ENCODE assay signal across 9 cellular contexts in the genomic region with DNA sequence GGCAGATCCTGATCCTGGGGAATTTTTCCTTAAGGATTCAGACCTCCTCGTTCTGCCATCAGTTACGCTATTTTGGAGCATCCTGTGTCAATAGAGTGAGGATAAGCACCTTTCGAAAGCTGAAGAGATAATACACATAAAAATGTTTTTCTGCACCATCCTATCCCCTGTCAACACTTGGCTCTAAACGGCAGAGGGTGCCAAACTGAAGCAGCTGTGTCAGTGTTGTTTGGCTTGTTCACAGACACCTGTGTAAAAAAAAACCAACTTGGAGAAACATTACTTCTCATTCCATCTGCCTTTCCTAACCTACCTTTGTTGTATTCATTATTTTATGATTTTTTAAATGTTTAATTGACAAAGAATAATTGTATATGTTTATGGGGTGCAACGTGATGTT.
DNase-seq lines count a peak whose midpoint lies in the region; ATAC-seq and TF ChIP-seq lines count a peak whose summit lies in the region.
"Had no signal": no experiment of that assay in that cellular context is flagged by ENCODE, and none has a peak within 500 bp of the region (broad histone marks: within the 10 kb centered on the region; RNA-seq: fewer than 3 reads in every experiment).

No MANE protein-coding gene starts in this region.

- H3K4me3 ChIP-seq in astrocyte of the cerebellum (ENCODE audit: low read depth, low read length): no peak overlapping the region
- H3K4me3 ChIP-seq: prostate gland had no signal

- CTCF ChIA-PET in activated CD4-positive, alpha-beta memory T cell treated with anti-CD3 and anti-CD28 coated beads, Interleukin-2, amount 10 ng/mL, durations not matched to agents 7 days and 5 days (lab: Charles Lee): no interaction called here

- H3K36me3 Mint-ChIP-seq in progenitor cell of endocrine pancreas (ENCODE audit: insufficient read depth): no peaks in the 10 kb centered on the region
- H3K36me3 Mint-ChIP-seq in activated CD4-positive, alpha-beta memory T cell treated with anti-CD3 and anti-CD28 coated beads, Interleukin-2, amount 10 ng/mL, durations not matched to agents 7 days and 5 days (ENCODE audit: low read depth): no peaks in the 10 kb centered on the region

- no peak overlapping the region for H3K4me3 Mint-ChIP-seq in progenitor cell of endocrine pancreas (ENCODE audit: low read depth)
- no peak overlapping the region for H3K4me3 Mint-ChIP-seq in activated CD4-positive, alpha-beta memory T cell treated with anti-CD3 and anti-CD28 coated beads, Interleukin-2, amount 10 ng/mL, durations not matched to agents 7 days and 5 days

- peak; percentile 45 for ATAC-seq in GM18909 (IDR thresholded peaks at IDR 0.05; ENCODE audit: poor library complexity, unreplicated experiment)
- no peak for ATAC-seq in HG03108 (IDR thresholded peaks at IDR 0.05; ENCODE audit: unreplicated experiment)

- H3K4me1 Mint-ChIP-seq in progenitor cell of endocrine pancreas (ENCODE audit: low read depth): no peaks in the 10 kb centered on the region
- H3K4me1 Mint-ChIP-seq in activated CD4-positive, alpha-beta memory T cell treated with anti-CD3 and anti-CD28 coated beads, Interleukin-2, amount 10 ng/mL, durations not matched to agents 7 days and 5 days: no peaks in the 10 kb centered on the region

- in situ Hi-C loops in astrocyte of the cerebellum (cut with HindIII; ENCODE audit: low sequenced_read_pairs): no loop called here

- POLR2A ChIA-PET in activated CD4-positive, alpha-beta memory T cell treated with anti-CD3 and anti-CD28 coated beads, Interleukin-2, amount 10 ng/mL, durations not matched to agents 7 days and 5 days (lab: Charles Lee): no interaction called here

- TF ChIP-seq CTCF in astrocyte of the cerebellum (IDR thresholded peaks at IDR 0.05; ENCODE audit: low read depth, low read length, missing control alignments): peak; percentile 14
- TF ChIP-seq CTCF in progenitor cell of endocrine pancreas (IDR thresholded peaks at IDR 0.05; ENCODE audit: unreplicated experiment): peak; percentile 36

- DNase-seq in NCI-H2171 (lab: John Stamatoyannopoulos, UW): peak; percentile 24
- DNase-seq in astrocyte of the cerebellum (ENCODE audit: low read depth): no peak
- DNase-seq in progenitor cell of endocrine pancreas (ENCODE audit: low spot score, unreplicated experiment): no peak
- no peak for DNase-seq in OCI-M2 (lab: John Stamatoyannopoulos, UW; ENCODE audit: unreplicated experiment)
- DNase-seq in activated CD4-positive, alpha-beta memory T cell treated with anti-CD3 and anti-CD28 coated beads, Interleukin-2, amount 10 ng/mL, durations not matched to agents 7 days and 5 days: no peak
- DNase-seq: NCI-H1048 had no signal

- no peak overlapping the region for H3K27ac Mint-ChIP-seq in progenitor cell of endocrine pancreas
- no peak overlapping the region for H3K27ac Mint-ChIP-seq in activated CD4-positive, alpha-beta memory T cell treated with anti-CD3 and anti-CD28 coated beads, Interleukin-2, amount 10 ng/mL, durations not matched to agents 7 days and 5 days

- no peaks in the 10 kb centered on the region for H3K9me3 Mint-ChIP-seq in progenitor cell of endocrine pancreas (ENCODE audit: low read depth)
- no peaks in the 10 kb centered on the region for H3K9me3 Mint-ChIP-seq in activated CD4-positive, alpha-beta memory T cell treated with anti-CD3 and anti-CD28 coated beads, Interleukin-2, amount 10 ng/mL, durations not matched to agents 7 days and 5 days

- H3K27me3 Mint-ChIP-seq in progenitor cell of endocrine pancreas: no peaks in the 10 kb centered on the region
- H3K27me3 Mint-ChIP-seq in activated CD4-positive, alpha-beta memory T cell treated with anti-CD3 and anti-CD28 coated beads, Interleukin-2, amount 10 ng/mL, durations not matched to agents 7 days and 5 days: no peaks in the 10 kb centered on the region
